9 cellular contexts compared by ENCODE assay signal in genomic region chr9:37963936-37964739, GRCh38.
DNase-seq lines count a peak whose midpoint lies in the region; TF ChIP-seq lines count a peak whose summit lies in the region.
"Had no signal": no experiment of that assay in that cellular context is flagged by ENCODE, and none has a peak within 500 bp of the region (broad histone marks: within the 10 kb centered on the region; RNA-seq: fewer than 3 reads in every experiment).

No MANE protein-coding gene starts in this region.

- H3K4me2 ChIP-seq in mesenchymal stem cell (ENCODE audit: low read length, poor library complexity, severe bottlenecking): no peak overlapping the region

- peak overlapping the region; percentile 6 to 48 for H3K18ac ChIP-seq in mesenchymal stem cell (ENCODE audit: low read depth in 1 of 2, low read length in 2 of 2)

- H3K27ac ChIP-seq in mesenchymal stem cell (ENCODE audit: low read length, poor library complexity, severe bottlenecking): peak overlapping the region; percentile 89
- H3K27ac ChIP-seq: cardiac muscle cell had no signal

- H2AK5ac ChIP-seq in mesenchymal stem cell (ENCODE audit: low read length, severe bottlenecking): no peak overlapping the region

- H3K14ac ChIP-seq in mesenchymal stem cell (ENCODE audit: low read length in 2 of 2): no peak overlapping the region

- H4K91ac ChIP-seq in mesenchymal stem cell (ENCODE audit: low read length): peak overlapping the region; percentile 95

- no peak overlapping the region for H2BK15ac ChIP-seq in mesenchymal stem cell (ENCODE audit: low read depth, poor library complexity, severe bottlenecking)

- peak overlapping the region; percentile 12 for H2BK120ac ChIP-seq in mesenchymal stem cell (ENCODE audit: low read depth, low read length)

- no peak overlapping the region for H3K4ac ChIP-seq in mesenchymal stem cell (ENCODE audit: low read depth in 1 of 2, low read length in 2 of 2)

- H3K9me3 ChIP-seq in mesenchymal stem cell (ENCODE audit: control insufficient read depth, low read length): no peaks in the 10 kb centered on the region

- H3K9ac ChIP-seq in mesenchymal stem cell (ENCODE audit: low read length): peak overlapping the region; percentile 64

- no peak overlapping the region for H3K23ac ChIP-seq in mesenchymal stem cell (ENCODE audit: low read length in 2 of 2)

- peaks cover 0 to 55% of the 10 kb centered on the region in 2 experiments for H3K36me3 ChIP-seq in mesenchymal stem cell (ENCODE audit: control insufficient read depth in 1 of 2, insufficient read depth in 2 of 2, low read depth in 1 of 2, low read length in 2 of 2)
- H3K36me3 ChIP-seq: cardiac muscle cell had no signal

- no peak overlapping the region for H2AFZ ChIP-seq in mesenchymal stem cell (ENCODE audit: low read depth, low read length)

- DNase-seq in DMS153 treated with DMSO at 0.1 percent for 48 hours (lab: John Stamatoyannopoulos, UW; ENCODE audit: unreplicated experiment) (peak; percentile 79), NCI-H446 (lab: John Stamatoyannopoulos, UW) (peak; percentile 8 to 57), choroid plexus epithelial cell (ENCODE audit: low read depth) (peak; percentile 97), mesenchymal stem cell (peak; percentile 91), RPMI8226 (no peak), NCI-H524 (lab: John Stamatoyannopoulos, UW) (no peak)
- DNase-seq in activated effector memory CD4-positive, alpha-beta T cell treated with anti-CD3 and anti-CD28 coated beads, Interleukin-2, amount 50 U/mL, for 16 hours: no peak
- no peak for DNase-seq in activated naive CD4-positive, alpha-beta T cell treated with Interleukin-2 at 50 U/mL for 16 hours

- WGBS in mesenchymal stem cell: 53% methylated on average over 15 of the region's 15 CpGs

- H3K4me1 ChIP-seq in mesenchymal stem cell (ENCODE audit: control insufficient read depth, insufficient read depth, low read depth, low read length): peaks cover 53% of the 10 kb centered on the region

- H3K4me3 ChIP-seq in choroid plexus epithelial cell (ENCODE audit: low read depth, low read length) (no peak overlapping the region), mesenchymal stem cell (ENCODE audit: insufficient read depth in 1 of 2, low read depth in 1 of 2, low read length in 2 of 2) (no peak overlapping the region)
- H3K4me3 ChIP-seq: cardiac muscle cell had no signal

- peak overlapping the region; percentile 44 to 47 for H2BK12ac ChIP-seq in mesenchymal stem cell (ENCODE audit: low read length in 2 of 2)

- TF ChIP-seq CTCF in choroid plexus epithelial cell (conservative IDR thresholded peaks at IDR 0.05; ENCODE audit: low read depth, low read length): no peak

- H4K8ac ChIP-seq in mesenchymal stem cell (ENCODE audit: low read length): peak overlapping the region; percentile 82

- no peaks in the 10 kb centered on the region for H3K27me3 ChIP-seq in mesenchymal stem cell (ENCODE audit: control insufficient read depth in 1 of 2, insufficient read depth in 1 of 2, low read length in 2 of 2)
- H3K27me3 ChIP-seq: cardiac muscle cell had no signal

- H2BK5ac ChIP-seq in mesenchymal stem cell (ENCODE audit: low read depth, low read length, poor library complexity, severe bottlenecking): no peak overlapping the region

- H3K79me1 ChIP-seq in mesenchymal stem cell (replicated peaks; ENCODE audit: low read length, poor library complexity, severe bottlenecking): peaks cover 26% of the 10 kb centered on the region

Comparison
In these comparisons a context has a peak if more than half of its experiments do, and no peak if none do; other contexts are left out.
1. DNase-seq: peak in DMS153 treated with DMSO at 0.1 percent for 48 hours (single experiment), NCI-H446 (2 of 2), choroid plexus epithelial cell (single experiment) and mesenchymal stem cell (single experiment); none in activated effector memory CD4-positive, alpha-beta T cell treated with anti-CD3 and anti-CD28 coated beads, Interleukin-2, amount 50 U/mL, for 16 hours (single experiment), activated naive CD4-positive, alpha-beta T cell treated with Interleukin-2 at 50 U/mL for 16 hours (single experiment), RPMI8226 (single experiment) and NCI-H524 (0 of 2).